In the genomic region with DNA sequence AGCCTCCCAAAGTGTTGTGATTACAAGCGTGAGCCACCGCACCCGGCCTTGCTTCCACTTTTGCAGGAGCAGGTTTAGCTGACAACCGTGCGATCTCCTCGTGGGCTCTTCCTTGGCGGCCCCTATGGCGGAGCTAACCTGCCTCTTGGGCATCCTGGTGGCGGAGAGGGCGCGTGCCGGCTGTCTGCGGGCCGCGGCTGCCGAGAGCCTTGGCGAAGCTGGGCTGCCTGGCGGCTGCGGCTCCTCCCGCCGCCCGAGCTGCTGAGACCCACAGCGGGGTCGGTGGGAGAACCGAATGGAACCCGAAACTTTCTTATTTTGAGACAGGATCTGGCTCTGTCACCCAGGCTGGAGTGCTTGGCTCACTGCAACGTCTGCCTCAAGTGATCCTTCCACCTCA, we compare ENCODE assay signal across 1 cellular context.
TF ChIP-seq lines count a peak whose summit lies in the region.

No MANE protein-coding gene starts in this region.

TF ChIP-seq in HepG2, 621 proteins besides CTCF, POLR2A, EP300 and RAD21:
- no peak for TF ChIP-seq RCOR2 (CRISPR knock-in tag; IDR thresholded peaks at IDR 0.05)
- no peak for TF ChIP-seq CENPX (CRISPR knock-in tag; IDR thresholded peaks at IDR 0.05)
- TF ChIP-seq GPN1 (CRISPR knock-in tag; IDR thresholded peaks at IDR 0.05; ENCODE audit: borderline replicate concordance): no peak
- TF ChIP-seq TOPORS (CRISPR knock-in tag; IDR thresholded peaks at IDR 0.05): no peak
- no peak for TF ChIP-seq CSRNP1 (CRISPR knock-in tag; IDR thresholded peaks at IDR 0.05)
- TF ChIP-seq ZFP62 (CRISPR knock-in tag; IDR thresholded peaks at IDR 0.05): no peak
- TF ChIP-seq ZNF143 (CRISPR knock-in tag; IDR thresholded peaks at IDR 0.05): no peak
- no peak for TF ChIP-seq MEF2D (CRISPR knock-in tag; IDR thresholded peaks at IDR 0.05)
- TF ChIP-seq ZNF652 (CRISPR knock-in tag; IDR thresholded peaks at IDR 0.05; ENCODE audit: borderline replicate concordance, low read depth): no peak
- TF ChIP-seq ZNF788 (CRISPR knock-in tag; IDR thresholded peaks at IDR 0.05; ENCODE audit: borderline replicate concordance): no peak
- TF ChIP-seq AGO2 (optimal IDR thresholded peaks at IDR 0.05; ENCODE audit: low read depth, low read length): no peak
- TF ChIP-seq ZSCAN9 (CRISPR knock-in tag; IDR thresholded peaks at IDR 0.05; ENCODE audit: borderline replicate concordance): no peak
- no peak for TF ChIP-seq MXD4 (CRISPR knock-in tag; IDR thresholded peaks at IDR 0.05)
- TF ChIP-seq RAD51 (IDR thresholded peaks at IDR 0.05; ENCODE audit: borderline replicate concordance): no peak
- TF ChIP-seq ONECUT2 (CRISPR knock-in tag; IDR thresholded peaks at IDR 0.05): no peak
- TF ChIP-seq ZGPAT (CRISPR knock-in tag; IDR thresholded peaks at IDR 0.05): no peak
- no peak for TF ChIP-seq ZNF207 (IDR thresholded peaks at IDR 0.05; ENCODE audit: borderline replicate concordance)
- TF ChIP-seq MED8 (CRISPR knock-in tag; IDR thresholded peaks at IDR 0.05; ENCODE audit: insufficient replicate concordance): no peak
- TF ChIP-seq, protein P1, sequence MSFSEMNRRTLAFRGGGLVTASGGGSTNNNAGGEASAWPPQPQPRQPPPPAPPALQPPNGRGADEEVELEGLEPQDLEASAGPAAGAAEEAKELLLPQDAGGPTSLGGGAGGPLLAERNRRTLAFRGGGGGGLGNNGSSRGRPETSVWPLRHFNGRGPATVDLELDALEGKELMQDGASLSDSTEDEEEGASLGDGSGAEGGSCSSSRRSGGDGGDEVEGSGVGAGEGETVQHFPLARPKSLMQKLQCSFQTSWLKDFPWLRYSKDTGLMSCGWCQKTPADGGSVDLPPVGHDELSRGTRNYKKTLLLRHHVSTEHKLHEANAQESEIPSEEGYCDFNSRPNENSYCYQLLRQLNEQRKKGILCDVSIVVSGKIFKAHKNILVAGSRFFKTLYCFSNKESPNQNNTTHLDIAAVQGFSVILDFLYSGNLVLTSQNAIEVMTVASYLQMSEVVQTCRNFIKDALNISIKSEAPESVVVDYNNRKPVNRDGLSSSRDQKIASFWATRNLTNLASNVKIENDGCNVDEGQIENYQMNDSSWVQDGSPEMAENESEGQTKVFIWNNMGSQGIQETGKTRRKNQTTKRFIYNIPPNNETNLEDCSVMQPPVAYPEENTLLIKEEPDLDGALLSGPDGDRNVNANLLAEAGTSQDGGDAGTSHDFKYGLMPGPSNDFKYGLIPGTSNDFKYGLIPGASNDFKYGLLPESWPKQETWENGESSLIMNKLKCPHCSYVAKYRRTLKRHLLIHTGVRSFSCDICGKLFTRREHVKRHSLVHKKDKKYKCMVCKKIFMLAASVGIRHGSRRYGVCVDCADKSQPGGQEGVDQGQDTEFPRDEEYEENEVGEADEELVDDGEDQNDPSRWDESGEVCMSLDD (CRISPR knock-in tag; IDR thresholded peaks at IDR 0.05; ENCODE audit: borderline replicate concordance): no peak
